Comparison of ENCODE assay signal across 10 cellular contexts in the genomic region with DNA sequence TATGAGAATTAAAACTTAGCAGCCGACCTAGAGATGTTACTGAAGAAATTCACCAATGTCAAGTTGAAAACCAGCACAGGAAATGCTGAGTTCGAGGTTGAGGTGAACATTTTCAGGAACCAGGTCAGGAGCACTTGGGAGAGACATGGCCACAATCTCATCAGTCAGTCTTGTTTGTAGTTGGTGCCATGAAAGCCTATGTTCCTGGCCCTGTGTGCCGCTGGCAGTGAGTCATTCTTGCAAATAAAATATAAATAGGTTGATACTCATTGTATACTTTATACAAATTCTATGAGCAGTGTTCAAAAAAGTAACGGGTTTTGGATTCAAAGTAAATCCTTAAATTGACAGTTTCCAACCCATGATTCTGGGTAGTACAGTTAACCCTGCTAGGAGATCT. TPM values are rescaled to one million over a fixed set of nuclear protein-coding genes. Genes with fewer than 3 reads are reported as not detected.
DNase-seq lines count a peak whose midpoint lies in the region; ATAC-seq and TF ChIP-seq lines count a peak whose summit lies in the region.
"Had no signal": no experiment of that assay in that cellular context is flagged by ENCODE, and none has a peak within 500 bp of the region (broad histone marks: within the 10 kb centered on the region; RNA-seq: fewer than 3 reads in every experiment).

No MANE protein-coding gene starts in this region.

- ATAC-seq in gastroesophageal sphincter: no peak
- ATAC-seq in GM21360 (IDR thresholded peaks at IDR 0.05; ENCODE audit: unreplicated experiment): no peak
- ATAC-seq in GM18861 (IDR thresholded peaks at IDR 0.05; ENCODE audit: unreplicated experiment): no peak

- CTCF ChIA-PET in activated naive CD4-positive, alpha-beta T cell treated with anti-CD3 and anti-CD28 coated beads, Interleukin-2, amount 10 ng/mL, durations not matched to agents 7 days and 5 days (lab: Charles Lee): interaction anchor here (2.4 kb wide), 1 partner anchor 490 kb away, joined by 7 read pairs; no protein-coding TSS in a partner anchor

- H3K9me3 ChIP-seq in gastroesophageal sphincter: no peaks in the 10 kb centered on the region
- no peaks in the 10 kb centered on the region for H3K9me3 ChIP-seq in stomach smooth muscle (ENCODE audit: control insufficient read depth in 2 of 2, low read length in 2 of 2)

- no peak overlapping the region for H3K27ac Mint-ChIP-seq in activated naive CD4-positive, alpha-beta T cell treated with anti-CD3 and anti-CD28 coated beads, Interleukin-2, amount 10 ng/mL, durations not matched to agents 7 days and 5 days

- H3K27ac ChIP-seq in gastroesophageal sphincter (peak overlapping the region; percentile 22 to 90 (median 88)), stomach smooth muscle (ENCODE audit: low read length) (peak overlapping the region; percentile 37)

- peak overlapping the region; percentile 86 for H3K4me3 Mint-ChIP-seq in activated naive CD4-positive, alpha-beta T cell treated with anti-CD3 and anti-CD28 coated beads, Interleukin-2, amount 10 ng/mL, durations not matched to agents 7 days and 5 days

- H3K27me3 Mint-ChIP-seq in activated naive CD4-positive, alpha-beta T cell treated with anti-CD3 and anti-CD28 coated beads, Interleukin-2, amount 10 ng/mL, durations not matched to agents 7 days and 5 days: no peaks in the 10 kb centered on the region

- peaks cover 4% of the 10 kb centered on the region for H3K9me3 Mint-ChIP-seq in activated naive CD4-positive, alpha-beta T cell treated with anti-CD3 and anti-CD28 coated beads, Interleukin-2, amount 10 ng/mL, durations not matched to agents 7 days and 5 days

- H3K36me3 ChIP-seq in gastroesophageal sphincter: no peaks in the 10 kb centered on the region
- no peaks in the 10 kb centered on the region for H3K36me3 ChIP-seq in stomach smooth muscle (ENCODE audit: control insufficient read depth in 2 of 2, insufficient read depth in 2 of 2, low read length in 2 of 2)

- TF ChIP-seq POLR2A in gastroesophageal sphincter (IDR thresholded peaks at IDR 0.05): no peak

- no peaks in the 10 kb centered on the region for H3K27me3 ChIP-seq in gastroesophageal sphincter
- no peaks in the 10 kb centered on the region for H3K27me3 ChIP-seq in stomach smooth muscle (ENCODE audit: control insufficient read depth in 1 of 2, insufficient read depth in 2 of 2, low read length in 2 of 2)

- WGBS in gastroesophageal sphincter (ENCODE audit: low coverage in 1 of 2), 2 donors: 20 to 30% methylated on average over 2 to 3 of the region's 4 CpGs

- TF ChIP-seq EP300 in gastroesophageal sphincter (IDR thresholded peaks at IDR 0.05): no peak

- no peak for DNase-seq in activated naive CD4-positive, alpha-beta T cell treated with anti-CD3 and anti-CD28 coated beads, Interleukin-2, amount 10 ng/mL, durations not matched to agents 7 days and 5 days
- no peak for DNase-seq in activated naive CD4-positive, alpha-beta T cell (lab: John Stamatoyannopoulos, UW)
- no peak for DNase-seq in GM10266 (ENCODE audit: extremely low spot score)
- DNase-seq: foreskin melanocyte, NCI-H1417 treated with DMSO at 0.1 percent for 48 hours had no signal

- H3K4me3 ChIP-seq in WI38 (ENCODE audit: low read depth, low read length) (peak overlapping the region; percentile 91), gastroesophageal sphincter (peak overlapping the region in 1 of 2 donors; percentile 76), stomach smooth muscle (ENCODE audit: low read length in 2 of 2) (peak overlapping the region in 1 of 2 donors; percentile 89)

- no peak for TF ChIP-seq CTCF in WI38 (IDR thresholded peaks at IDR 0.05; ENCODE audit: low read depth, low read length)
- no peak for TF ChIP-seq CTCF in gastroesophageal sphincter (IDR thresholded peaks at IDR 0.05)
- TF ChIP-seq CTCF in GM10266 (IDR thresholded peaks at IDR 0.05; ENCODE audit: control insufficient read depth, insufficient read depth, low read depth, missing control alignments): no peak

- H3K36me3 Mint-ChIP-seq in activated naive CD4-positive, alpha-beta T cell treated with anti-CD3 and anti-CD28 coated beads, Interleukin-2, amount 10 ng/mL, durations not matched to agents 7 days and 5 days: peaks cover 4% of the 10 kb centered on the region

- H3K4me1 ChIP-seq in gastroesophageal sphincter (peaks cover 3 to 56% (median 5%) of the 10 kb centered on the region in 3 donors), stomach smooth muscle (ENCODE audit: control insufficient read depth, insufficient read depth, low read length) (peaks cover 10% of the 10 kb centered on the region)

- H3K4me1 Mint-ChIP-seq in activated naive CD4-positive, alpha-beta T cell treated with anti-CD3 and anti-CD28 coated beads, Interleukin-2, amount 10 ng/mL, durations not matched to agents 7 days and 5 days: peaks cover 53% of the 10 kb centered on the region

- no peak overlapping the region for H3K9ac ChIP-seq in stomach smooth muscle (ENCODE audit: low read length in 2 of 2)

RNA-seq across cellular contexts. Expression of gene FSIP1, which starts 1.5 kb away (rescaled TPM):
- total RNA-seq in gastroesophageal sphincter: 1 to 10 TPM in 3 of 4 donors, under 1 TPM in 1; 0.94 to 3.2 (median 2.0) TPM
